In the genomic region with DNA sequence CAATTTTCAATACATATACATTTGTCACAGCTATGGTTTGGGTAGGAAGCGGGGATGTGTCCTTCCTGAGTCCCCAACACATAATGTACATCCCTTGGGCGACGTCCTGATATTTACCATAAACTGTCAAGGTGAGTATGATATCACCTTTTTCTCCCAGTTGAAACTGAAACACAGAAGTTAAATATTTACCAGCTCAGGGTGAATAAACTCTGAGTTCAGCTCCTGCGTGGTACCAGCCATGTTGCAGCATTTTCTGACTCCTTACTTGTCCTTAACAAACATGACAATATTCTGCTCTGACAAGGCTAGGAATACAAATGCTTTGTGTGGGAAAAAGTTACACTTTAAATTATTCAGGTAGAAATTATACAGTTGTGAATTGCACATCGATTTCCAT, we compare ENCODE assay signal across 23 cellular contexts.
"Had no signal": no experiment of that assay in that cellular context is flagged by ENCODE, and none has a peak within 500 bp of the region (broad histone marks: within the 10 kb centered on the region; RNA-seq: fewer than 3 reads in every experiment).

No MANE protein-coding gene starts in this region.

- H3K9me3 ChIP-seq: Peyer's patch, SJCRH30, SK-N-SH had no signal

- ATAC-seq: activated T-helper 17 cell treated with anti-CD3 and anti-CD28 coated beads, Interleukin-2, amount 50 U/mL, for 72 hours had no signal

- H3K36me3 ChIP-seq: Peyer's patch, SJCRH30 had no signal

- DNase-seq: activated CD4-positive, alpha-beta memory T cell treated with anti-CD3 and anti-CD28 coated beads, Interleukin-2, amount 10 ng/mL, durations not matched to agents 7 days and 5 days; activated CD4-positive, alpha-beta T cell treated with anti-CD3 and anti-CD28 coated beads, Interleukin-2, amount 10 ng/mL, durations not matched to agents 7 days and 5 days; activated CD4-positive, CD25-positive, alpha-beta regulatory T cell; activated gamma-delta T cell; activated naive CD4-positive, alpha-beta T cell treated with anti-CD3 and anti-CD28 coated beads for 36 hours; activated T-cell treated with anti-CD3 and anti-CD28 coated beads for 4 hours; activated T-cell treated with anti-CD3 and anti-CD28 coated beads, Interleukin-2, amount 50 U/mL, for 48 hours; Kasumi-1; KBM-7; NCI-H1092; NCI-H1417; NCI-H510A treated with DMSO at 0.1 percent for 48 hours; NCI-H82; NK-92 treated with Interleukin-12 subunit alpha and Interleukin-12 subunit beta, amount 100 ng/mL, for 24 hours; OCI-M1; Peyer's patch; Right ventricle myocardium superior; SJCRH30; SK-N-SH; T-helper 1 cell had no signal

- H3K27ac ChIP-seq: Peyer's patch, RWPE1, SJCRH30, VCaP had no signal

- H3K4me1 ChIP-seq: Peyer's patch, SJCRH30 had no signal

- H3K4me3 ChIP-seq: Peyer's patch, SJCRH30 had no signal

- H3K27me3 ChIP-seq: Peyer's patch, SJCRH30 had no signal
